ENCODE assay signal across 1 cellular context in genomic region chr9:5425006-5425628, GRCh38.
TF ChIP-seq lines count a peak whose summit lies in the region.

No MANE protein-coding gene starts in this region.

TF ChIP-seq in GM23338, 12 proteins besides CTCF, POLR2A, EP300 and RAD21:
- no peak for TF ChIP-seq ZNF462 (CRISPR knock-in tag; IDR thresholded peaks at IDR 0.05)
- TF ChIP-seq POLR2AphosphoS5 (IDR thresholded peaks at IDR 0.05; ENCODE audit: low read depth) = no peak
